In genomic region chr18:49664086-49664890, GRCh38 we compare ENCODE assay signal across 16 cellular contexts.
DNase-seq lines count a peak whose midpoint lies in the region; ATAC-seq, FAIRE-seq and TF ChIP-seq lines count a peak whose summit lies in the region.
"Had no signal": no experiment of that assay in that cellular context is flagged by ENCODE, and none has a peak within 500 bp of the region (broad histone marks: within the 10 kb centered on the region; RNA-seq: fewer than 3 reads in every experiment).

No MANE protein-coding gene starts in this region.

- H3K4me3 ChIP-seq in LNCaP clone FGC (ENCODE audit: low read depth, low read length) (no peak overlapping the region), left lung (no peak overlapping the region), skeletal muscle satellite cell (ENCODE audit: low read length) (no peak overlapping the region)
- H3K4me3 ChIP-seq: Peyer's patch had no signal

- intact Hi-C loops in left lung (cut with DNase I): no loop called here

- peak; percentile 10 for ATAC-seq in left lung
- ATAC-seq: stimulated activated naive CD8-positive, alpha-beta T cell treated with anti-CD3 and anti-CD28 coated beads, Interleukin-15, amount 100 ng/mL, for 72 hours had no signal

- DNase-seq in LNCaP clone FGC (ENCODE audit: low read depth) (peak; percentile 50), cerebellar cortex (ENCODE audit: low spot score) (peak; percentile 34), left lung (no peak), NCI-H1105 treated with DMSO at 0.1 percent for 48 hours (lab: John Stamatoyannopoulos, UW) (no peak), urothelium cell line (ENCODE audit: low spot score) (no peak), amniotic stem cell (lab: John Stamatoyannopoulos, UW) (no peak)
- DNase-seq: activated gamma-delta T cell treated with Interleukin-2 at 50 U/mL for 16 hours; brain microvascular endothelial cell; mesendoderm; NCI-H345; Peyer's patch; stimulated activated naive CD8-positive, alpha-beta T cell treated with anti-CD3 and anti-CD28 coated beads, Interleukin-15, amount 100 ng/mL, for 72 hours; T-helper 2 cell had no signal

- FAIRE-seq in urothelium cell line (lab: Jason Lieb, UNC): no peak
- FAIRE-seq: H54 had no signal

- peak overlapping the region; percentile 16 for H3K4me2 ChIP-seq in skeletal muscle satellite cell (ENCODE audit: low read length)

- no peak overlapping the region for H3K27ac ChIP-seq in left lung
- H3K27ac ChIP-seq: brain microvascular endothelial cell, C4-2B had no signal

- H3K4me1 ChIP-seq in left lung: no peaks in the 10 kb centered on the region
- peaks cover 21% of the 10 kb centered on the region for H3K4me1 ChIP-seq in skeletal muscle satellite cell (ENCODE audit: control insufficient read depth, insufficient read depth, low read length)

- H3K27me3 ChIP-seq in left lung: no peaks in the 10 kb centered on the region
- H3K27me3 ChIP-seq in skeletal muscle satellite cell (ENCODE audit: control insufficient read depth, insufficient read depth, low read length): no peaks in the 10 kb centered on the region
- H3K27me3 ChIP-seq: brain microvascular endothelial cell, Peyer's patch had no signal

- TF ChIP-seq CTCF in LNCaP clone FGC (IDR thresholded peaks at IDR 0.05; ENCODE audit: control insufficient read depth, extremely low read depth, insufficient read depth): no peak
- no peak for TF ChIP-seq CTCF in left lung (IDR thresholded peaks at IDR 0.05)

- H3K36me3 ChIP-seq in left lung (no peaks in the 10 kb centered on the region), skeletal muscle satellite cell (ENCODE audit: insufficient read depth, low read length) (no peaks in the 10 kb centered on the region)
- H3K36me3 ChIP-seq: brain microvascular endothelial cell, Peyer's patch had no signal

- H3K9ac ChIP-seq in skeletal muscle satellite cell (ENCODE audit: low read depth, low read length): no peak overlapping the region

- no peaks in the 10 kb centered on the region for H3K9me3 ChIP-seq in left lung
- no peaks in the 10 kb centered on the region for H3K9me3 ChIP-seq in skeletal muscle satellite cell (replicated peaks; ENCODE audit: low read length)
- H3K9me3 ChIP-seq: Peyer's patch had no signal

Comparison
In these comparisons a context has a peak if more than half of its experiments do, and no peak if none do; other contexts are left out.
1. DNase-seq: peak in LNCaP clone FGC (single experiment) and cerebellar cortex (single experiment); none in left lung (0 of 2), NCI-H1105 treated with DMSO at 0.1 percent for 48 hours (single experiment), urothelium cell line (single experiment) and amniotic stem cell (single experiment).